ENCODE assay signal across 8 cellular contexts in genomic region chr7:150404172-150404784, GRCh38. TPM values are rescaled to one million over a fixed set of nuclear protein-coding genes. Genes with fewer than 3 reads are reported as not detected.
DNase-seq lines count a peak whose midpoint lies in the region; ATAC-seq and TF ChIP-seq lines count a peak whose summit lies in the region.

No MANE protein-coding gene starts in this region.

- no peak for ATAC-seq in CD4-positive, alpha-beta T cell (ENCODE audit: poor library complexity)
- ATAC-seq in natural killer cell = no peak
- ATAC-seq in GM21447 (IDR thresholded peaks at IDR 0.05; ENCODE audit: unreplicated experiment) = no peak

- H3K4me1 ChIP-seq in OCI-LY7 (ENCODE audit: insufficient read depth, low read length, poor library complexity, severe bottlenecking) = peaks cover 40% of the 10 kb centered on the region
- peaks cover 22% of the 10 kb centered on the region for H3K4me1 ChIP-seq in effector memory CD4-positive, alpha-beta T cell (ENCODE audit: control insufficient read depth, insufficient read depth, low read length, poor library complexity, severe bottlenecking)

- H3K27me3 Mint-ChIP-seq in CD4-positive, alpha-beta T cell = no peaks in the 10 kb centered on the region
- no peaks in the 10 kb centered on the region for H3K27me3 Mint-ChIP-seq in natural killer cell (ENCODE audit: low read depth in 2 of 2)

- intact Hi-C loops in CD4-positive, alpha-beta T cell (cut with DNase I, micrococcal nuclease) = loop anchor here (2.0 kb wide), 2 partner anchors 35 to 47 kb away; partner anchors contain the start of gene REPIN1 (in 1 of the 2)
- intact Hi-C loops in OCI-LY7 (cut with micrococcal nuclease; ENCODE audit: unreplicated experiment) (no loop called here), natural killer cell (cut with micrococcal nuclease) (loop anchor here (2.0 kb wide), 2 partner anchors 25 to 35 kb away; partner anchors contain the start of genes REPIN1 and ZNF775)

- peaks cover 26% of the 10 kb centered on the region for H3K36me3 Mint-ChIP-seq in CD4-positive, alpha-beta T cell (ENCODE audit: low read depth)
- H3K36me3 Mint-ChIP-seq in natural killer cell = no peaks in the 10 kb centered on the region

- H3K27me3 ChIP-seq in CD4-positive, alpha-beta T cell (ENCODE audit: control insufficient read depth, insufficient read depth, low read length) = no peaks in the 10 kb centered on the region
- H3K27me3 ChIP-seq in effector memory CD4-positive, alpha-beta T cell (replicated peaks; ENCODE audit: control insufficient read depth, insufficient read depth, low read length, poor library complexity, severe bottlenecking) = no peaks in the 10 kb centered on the region

- H3K4me3 ChIP-seq in OCI-LY7 (ENCODE audit: low read depth, low read length, poor library complexity, severe bottlenecking) = peak overlapping the region; percentile 80
- peak overlapping the region; percentile 84 for H3K4me3 ChIP-seq in effector memory CD4-positive, alpha-beta T cell (ENCODE audit: insufficient read depth, low read depth, low read length, poor library complexity, severe bottlenecking)

- DNase-seq in CD4-positive, alpha-beta T cell = no peak
- DNase-seq in OCI-LY7 (ENCODE audit: low spot score) (no peak), natural killer cell (no peak), HK-2 (ENCODE audit: unreplicated experiment) (no peak), cerebellum (ENCODE audit: low spot score) (no peak), DMS 273 (lab: John Stamatoyannopoulos, UW; ENCODE audit: unreplicated experiment) (no peak)
- DNase-seq in effector memory CD4-positive, alpha-beta T cell = no peak

- H3K27ac ChIP-seq in CD4-positive, alpha-beta T cell (ENCODE audit: low read depth, low read length) = peak overlapping the region; percentile 88
- H3K27ac ChIP-seq in OCI-LY7 (ENCODE audit: low read depth, low read length, poor library complexity, severe bottlenecking) = peak overlapping the region; percentile 89
- H3K27ac ChIP-seq in effector memory CD4-positive, alpha-beta T cell (ENCODE audit: insufficient read depth, low read length, poor library complexity, severe bottlenecking) = peak overlapping the region; percentile 89

- no peaks in the 10 kb centered on the region for H3K9me3 ChIP-seq in CD4-positive, alpha-beta T cell (ENCODE audit: control insufficient read depth, low read length)
- H3K9me3 ChIP-seq in OCI-LY7 (ENCODE audit: low read length) = no peaks in the 10 kb centered on the region
- no peaks in the 10 kb centered on the region for H3K9me3 ChIP-seq in effector memory CD4-positive, alpha-beta T cell (ENCODE audit: control insufficient read depth, low read length)

- no peaks in the 10 kb centered on the region for H4K20me1 ChIP-seq in OCI-LY7 (ENCODE audit: insufficient read depth, low read length)

- CTCF ChIA-PET in CD4-positive, alpha-beta T cell (lab: Charles Lee) = interaction anchor here (0.7 to 4.4 kb wide), 6 partner anchors 37 to 312 kb away, joined by 3 to 30 read pairs (median 5); partner anchors contain the start of genes GIMAP1, GIMAP6 and REPIN1
- CTCF ChIA-PET in OCI-LY7 (lab: Charles Lee; ENCODE audit: unreplicated experiment) = interaction anchor here (0.9 kb wide), 1 partner anchor 21 kb away, joined by 5 read pairs; no protein-coding TSS in a partner anchor

- POLR2A ChIA-PET in CD4-positive, alpha-beta T cell (lab: Charles Lee) = interaction anchor here (0.7 to 6.0 kb wide), 4 partner anchors 15 to 104 kb away, joined by 3 to 76 read pairs (median 4); partner anchors contain the start of gene REPIN1
- POLR2A ChIA-PET in OCI-LY7 (lab: Charles Lee) = interaction anchor here (1.2 to 3.2 kb wide), 3 partner anchors 24 to 35 kb away, joined by 4 to 20 read pairs (median 16); partner anchors contain the start of gene REPIN1

- H3K36me3 ChIP-seq in OCI-LY7 (ENCODE audit: insufficient read depth, low read length) = peaks cover 5% of the 10 kb centered on the region
- H3K36me3 ChIP-seq in effector memory CD4-positive, alpha-beta T cell (ENCODE audit: control insufficient read depth, insufficient read depth, low read length) = peaks cover 7% of the 10 kb centered on the region

- no peaks in the 10 kb centered on the region; the same call in 1 of the 2 replicates for H3K79me2 ChIP-seq in OCI-LY7 (ENCODE audit: insufficient read depth, low read depth, low read length)

- no peaks in the 10 kb centered on the region for H3K9me3 Mint-ChIP-seq in CD4-positive, alpha-beta T cell
- H3K9me3 Mint-ChIP-seq in natural killer cell = no peaks in the 10 kb centered on the region

- H3K4me3 Mint-ChIP-seq in CD4-positive, alpha-beta T cell = peak overlapping the region; percentile 73
- H3K4me3 Mint-ChIP-seq in natural killer cell = peak overlapping the region; percentile 94

- no peak for TF ChIP-seq CTCF in CD4-positive, alpha-beta T cell (IDR thresholded peaks at IDR 0.05)
- TF ChIP-seq CTCF in OCI-LY7 (conservative IDR thresholded peaks at IDR 0.05; ENCODE audit: low read length) (0 out of 2 replicates have a peak, but pooled peaks have one; percentile 25), natural killer cell (IDR thresholded peaks at IDR 0.05) (no peak)

- peaks cover 37% of the 10 kb centered on the region for H3K4me1 Mint-ChIP-seq in CD4-positive, alpha-beta T cell (ENCODE audit: low read depth)
- peaks cover 34 to 37% of the 10 kb centered on the region in 2 donors for H3K4me1 Mint-ChIP-seq in natural killer cell

- H3K9me2 ChIP-seq in OCI-LY7 (ENCODE audit: insufficient read depth, low read length) = no peaks in the 10 kb centered on the region

- peak overlapping the region; percentile 74; the same call in 1 of the 2 replicates for H2AFZ ChIP-seq in OCI-LY7 (ENCODE audit: low read length)

- H3K27ac Mint-ChIP-seq in CD4-positive, alpha-beta T cell = peak overlapping the region; percentile 82
- H3K27ac Mint-ChIP-seq in natural killer cell = peak overlapping the region; percentile 90 to 91

- H3K4me2 ChIP-seq in OCI-LY7 (ENCODE audit: low read length) = peak overlapping the region; percentile 96

- TSS peak; percentile 67 for BruUV-seq in OCI-LY7 (replicated peaks; lab: Mats Ljungman, UMichigan)

RNA-seq across cellular contexts. Expression of gene ZNF775, which starts 25.1 kb away (rescaled TPM):
- under 1 TPM; 0.38 to 0.45 TPM for total RNA-seq in CD4-positive, alpha-beta T cell
- total RNA-seq in OCI-LY7 (2014; rRNA removed; shearing (Covaris generic)) = 4.7 and 5.5 TPM in 2 replicates
- 6.5 and 7.7 TPM in 2 replicates for total RNA-seq in OCI-LY7 (2022)
- 1 to 10 TPM; 1.3 to 2.7 (median 1.6) TPM for total RNA-seq in natural killer cell
- 8.2 TPM for total RNA-seq in cerebellum

RNA-seq across cellular contexts. Expression of gene REPIN1, which starts 35.7 kb away (rescaled TPM):
- 10 to 100 TPM; 58.2 to 59.8 TPM for total RNA-seq in CD4-positive, alpha-beta T cell
- total RNA-seq in OCI-LY7 (2014; rRNA removed; shearing (Covaris generic)) = 36.9 and 46.2 TPM in 2 replicates
- 19.0 and 21.7 TPM in 2 replicates for total RNA-seq in OCI-LY7 (2022)
- 10 to 100 TPM; 58.9 to 79.4 (median 76.5) TPM for total RNA-seq in natural killer cell
- total RNA-seq in cerebellum = 41.2 TPM

RNA-seq across cellular contexts. Expression of gene GIMAP8, which starts 46.2 kb away (rescaled TPM):
- total RNA-seq in CD4-positive, alpha-beta T cell = 1 to 10 TPM; 2.9 to 3.8 TPM
- not detected in 2 replicates for total RNA-seq in OCI-LY7 (2014; rRNA removed; shearing (Covaris generic))
- not detected in 2 replicates for total RNA-seq in OCI-LY7 (2022)
- 10 to 100 TPM in 1 of 3 donors, 1 to 10 TPM in 2; 6.7 to 17.7 (median 8.4) TPM for total RNA-seq in natural killer cell
- total RNA-seq in cerebellum = 2.5 TPM
